ENCODE assay signal across 13 cellular contexts in the genomic region with DNA sequence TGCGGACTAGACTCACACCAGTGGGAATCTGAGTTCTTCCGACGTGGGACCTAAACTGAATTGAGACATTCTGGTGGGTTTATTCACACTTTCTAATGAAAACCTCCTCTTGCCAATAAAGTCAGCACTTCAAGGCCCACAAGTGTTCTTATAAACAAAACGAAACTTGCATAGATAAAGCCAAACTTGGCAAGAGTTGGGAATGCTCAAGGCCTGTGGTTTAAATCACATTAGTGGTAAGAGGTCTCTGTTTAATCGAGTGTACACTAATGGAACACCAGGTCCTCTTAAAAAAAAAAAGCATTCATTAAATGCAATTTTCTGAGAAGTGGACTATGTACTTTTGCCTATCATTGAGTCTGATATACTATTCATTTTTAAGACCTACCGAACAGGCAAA.
"Had no signal": no experiment of that assay in that cellular context is flagged by ENCODE, and none has a peak within 500 bp of the region (broad histone marks: within the 10 kb centered on the region; RNA-seq: fewer than 3 reads in every experiment).

No MANE protein-coding gene starts in this region.

- H3K27me3 ChIP-seq: foreskin keratinocyte, ovary had no signal

- H3K4me3 ChIP-seq: adrenal gland, ovary had no signal

- H3K27me3 Mint-ChIP-seq: dendritic cell treated with granulocyte-macrophage colony-stimulating factor and Interleukin-4, amounts not matched to agents 40 ng/mL and 50 ng/mL, for 4 days had no signal

- H3K36me3 ChIP-seq: adrenal gland, ovary had no signal

- H3K9me3 Mint-ChIP-seq: dendritic cell treated with granulocyte-macrophage colony-stimulating factor and Interleukin-4, amounts not matched to agents 40 ng/mL and 50 ng/mL, for 4 days; neural crest cell had no signal

- H3K4me1 Mint-ChIP-seq: neural crest cell had no signal

- H3K4me1 ChIP-seq: adrenal gland, foreskin keratinocyte had no signal

- H3K27ac Mint-ChIP-seq: dendritic cell treated with granulocyte-macrophage colony-stimulating factor and Interleukin-4, amounts not matched to agents 40 ng/mL and 50 ng/mL, for 4 days had no signal

- DNase-seq: activated CD4-positive, alpha-beta T cell treated with anti-CD3 and anti-CD28 coated beads, Interleukin-2, amount 50 U/mL, for 4 hours; activated CD4-positive, CD25-positive, alpha-beta regulatory T cell treated with anti-CD3 and anti-CD28 coated beads, Interleukin-2, amount 50 U/mL, for 72 hours; activated naive CD4-positive, alpha-beta T cell treated with anti-CD3 and anti-CD28 coated beads, Interleukin-2, amount 50 U/mL, for 16 hours; activated T-cell treated with anti-CD3 and anti-CD28 coated beads, Interleukin-2, amount 50 U/mL, for 1 hour; adrenal gland; cerebellar nuclear complex; erythroblast; foreskin keratinocyte; retina; stimulated activated CD4-positive, alpha-beta T cell treated with anti-CD3 and anti-CD28 coated beads, Interleukin-4, amount 100 ng/mL, for 4 hours had no signal

- H3K27ac ChIP-seq: adrenal gland, foreskin keratinocyte had no signal

- H3K4me3 Mint-ChIP-seq: dendritic cell treated with granulocyte-macrophage colony-stimulating factor and Interleukin-4, amounts not matched to agents 40 ng/mL and 50 ng/mL, for 4 days; neural crest cell had no signal

- H3K9me3 ChIP-seq: adrenal gland, ovary had no signal
